8 cellular contexts compared by ENCODE assay signal in genomic region chr14:73786942-73787759, GRCh38.
A peak's percentile ranks its signal among the peaks of the same experiment; 100 is the strongest.
DNase-seq lines count a peak whose midpoint lies in the region; ATAC-seq and TF ChIP-seq lines count a peak whose summit lies in the region.

No MANE protein-coding gene starts in this region.

- H3K27me3 ChIP-seq in dorsolateral prefrontal cortex = no peaks in the 10 kb centered on the region
- H3K27me3 ChIP-seq in lower lobe of right lung (ENCODE audit: low read depth) = no peaks in the 10 kb centered on the region

- intact Hi-C loops in activated CD4-positive, alpha-beta T cell treated with anti-CD3 and anti-CD28 coated beads for 36 hours (cut with DNase I, micrococcal nuclease) = loop anchor here (1.0 to 5.0 kb wide), 8 partner anchors 16 to 729 kb away; partner anchors contain the start of genes RBM25 (in 1 of the 2) and ZNF410 (in 1 of the 2)
- intact Hi-C loops in dorsolateral prefrontal cortex (cut with DNase I) = loop anchor here (2.0 to 5.0 kb wide), 5 partner anchors 26 to 65 kb away; partner anchors contain the start of gene PTGR2 (in 1 of the 2)
- intact Hi-C loops in lower lobe of right lung (cut with DNase I) = no loop called here

- peaks cover 8% of the 10 kb centered on the region for H3K36me3 Mint-ChIP-seq in activated CD4-positive, alpha-beta T cell treated with anti-CD3 and anti-CD28 coated beads for 36 hours (ENCODE audit: low read depth)

- no peaks in the 10 kb centered on the region for H3K9me3 ChIP-seq in lower lobe of right lung

- H3K27me3 Mint-ChIP-seq in activated CD4-positive, alpha-beta T cell treated with anti-CD3 and anti-CD28 coated beads for 36 hours = no peaks in the 10 kb centered on the region

- POLR2A ChIA-PET in activated CD4-positive, alpha-beta T cell treated with anti-CD3 and anti-CD28 coated beads for 36 hours (lab: Charles Lee) = interaction anchor here (0.6 to 4.9 kb wide), 10 partner anchors 10 to 35 kb away, joined by 3 to 43 read pairs (median 4); a partner anchor contains a TSS

- peak overlapping the region; percentile 79 for H3K27ac ChIP-seq in 22Rv1
- H3K27ac ChIP-seq in dorsolateral prefrontal cortex = peak overlapping the region; percentile 84 to 99 (median 97)
- peak overlapping the region; percentile 99 for H3K27ac ChIP-seq in lower lobe of right lung

- H3K4me1 Mint-ChIP-seq in activated CD4-positive, alpha-beta T cell treated with anti-CD3 and anti-CD28 coated beads for 36 hours = peaks cover 54% of the 10 kb centered on the region

- H3K4me3 Mint-ChIP-seq in activated CD4-positive, alpha-beta T cell treated with anti-CD3 and anti-CD28 coated beads for 36 hours = peak overlapping the region; percentile 94

- TF ChIP-seq CTCF in 22Rv1 (IDR thresholded peaks at IDR 0.05) = no peak
- no peak for TF ChIP-seq CTCF in dorsolateral prefrontal cortex (IDR thresholded peaks at IDR 0.05 in 54 of 56, conservative IDR thresholded peaks at IDR 0.05 in 2 of 56; ENCODE audit: low read depth in 1 of 56, partially characterized antibody in 56 of 56)
- TF ChIP-seq CTCF in lower lobe of right lung (IDR thresholded peaks at IDR 0.05) = no peak

- H3K9me3 Mint-ChIP-seq in activated CD4-positive, alpha-beta T cell treated with anti-CD3 and anti-CD28 coated beads for 36 hours (ENCODE audit: low read depth) = no peaks in the 10 kb centered on the region

- peak overlapping the region; percentile 47 to 86 (median 75) for H3K4me3 ChIP-seq in dorsolateral prefrontal cortex
- H3K4me3 ChIP-seq in lower lobe of right lung = peak overlapping the region; percentile 74

- no peaks in the 10 kb centered on the region for H3K36me3 ChIP-seq in lower lobe of right lung

- H3K4me1 ChIP-seq in lower lobe of right lung = peaks cover 72% of the 10 kb centered on the region

- ATAC-seq in GM18517 (IDR thresholded peaks at IDR 0.05; ENCODE audit: unreplicated experiment) (peak; percentile 35), lower lobe of right lung (peak; percentile 70 to 79)
- ATAC-seq in activated CD4-positive, alpha-beta T cell treated with anti-CD3 and anti-CD28 coated beads for 36 hours = peak; percentile 60

- DNase-seq in HK-2 (ENCODE audit: unreplicated experiment) = peak; percentile 54
- peak; percentile 77 for DNase-seq in activated CD4-positive, alpha-beta T cell treated with anti-CD3 and anti-CD28 coated beads for 36 hours
- peak; percentile 51 to 83 (median 62) for DNase-seq in dorsolateral prefrontal cortex
- peak; percentile 82 for DNase-seq in lower lobe of right lung
- DNase-seq in stimulated activated CD8-positive, alpha-beta memory T cell treated with anti-CD3 and anti-CD28 coated beads, Interleukin-12 subunit alpha, Interleukin-12 subunit beta, amount 100 ng/mL, for 4 hours (ENCODE audit: low read depth) = peak; percentile 37
- DNase-seq in NCI-H1436 (lab: John Stamatoyannopoulos, UW) = no peak

- CTCF ChIA-PET in activated CD4-positive, alpha-beta T cell treated with anti-CD3 and anti-CD28 coated beads for 36 hours (lab: Charles Lee) = interaction anchor here (0.6 to 6.4 kb wide), 13 partner anchors 14 to 75 kb away, joined by 3 to 68 read pairs (median 5); a partner anchor contains a TSS

- H3K27ac Mint-ChIP-seq in activated CD4-positive, alpha-beta T cell treated with anti-CD3 and anti-CD28 coated beads for 36 hours = peak overlapping the region; percentile 95
